ENCODE assay signal across 14 cellular contexts in genomic region chr7:132825932-132826480, GRCh38.
"Had no signal": no experiment of that assay in that cellular context is flagged by ENCODE, and none has a peak within 500 bp of the region (broad histone marks: within the 10 kb centered on the region; RNA-seq: fewer than 3 reads in every experiment).

No MANE protein-coding gene starts in this region.

- ATAC-seq: activated T-cell treated with anti-CD3 and anti-CD28 coated beads, Interleukin-2, amount 50 U/mL, for 72 hours; left cardiac atrium; naive thymus-derived CD4-positive, alpha-beta T cell; stimulated activated effector memory CD8-positive, alpha-beta T cell treated with anti-CD3 and anti-CD28 coated beads, Interleukin-12 subunit alpha, Interleukin-12 subunit beta, amount 100 ng/mL, for 72 hours had no signal

- H3K27ac Mint-ChIP-seq: activated naive CD8-positive, alpha-beta T cell treated with anti-CD3 and anti-CD28 coated beads, Interleukin-2, amount 10 ng/mL, durations not matched to agents 7 days and 5 days; activated T-cell treated with anti-CD3 and anti-CD28 coated beads, Interleukin-2, amount 50 U/mL, for 72 hours; naive thymus-derived CD4-positive, alpha-beta T cell; stimulated activated effector memory CD8-positive, alpha-beta T cell treated with anti-CD3 and anti-CD28 coated beads, Interleukin-12 subunit alpha, Interleukin-12 subunit beta, amount 100 ng/mL, for 72 hours had no signal

- H3K27me3 Mint-ChIP-seq: activated naive CD8-positive, alpha-beta T cell treated with anti-CD3 and anti-CD28 coated beads, Interleukin-2, amount 10 ng/mL, durations not matched to agents 7 days and 5 days; naive thymus-derived CD4-positive, alpha-beta T cell had no signal

- H3K9me3 Mint-ChIP-seq: activated naive CD8-positive, alpha-beta T cell treated with anti-CD3 and anti-CD28 coated beads, Interleukin-2, amount 10 ng/mL, durations not matched to agents 7 days and 5 days; activated T-cell treated with anti-CD3 and anti-CD28 coated beads, Interleukin-2, amount 50 U/mL, for 72 hours had no signal

- DNase-seq: activated CD4-positive, alpha-beta T cell treated with anti-CD3 and anti-CD28 coated beads for 1 hour; activated CD4-positive, alpha-beta T cell treated with anti-CD3 and anti-CD28 coated beads, Interleukin-2, amount 50 U/mL, for 48 hours; activated naive CD8-positive, alpha-beta T cell treated with anti-CD3 and anti-CD28 coated beads, Interleukin-2, amount 10 ng/mL, durations not matched to agents 7 days and 5 days; activated T-cell treated with anti-CD3 and anti-CD28 coated beads, Interleukin-2, amount 50 U/mL, for 72 hours; aorta; colonic mucosa; effector CD4-positive, alpha-beta T cell; left cardiac atrium; right cardiac atrium; small intestine; trophoblast cell had no signal

- H3K27ac ChIP-seq: cardiac muscle cell, colonic mucosa had no signal

- H3K36me3 Mint-ChIP-seq: stimulated activated effector memory CD8-positive, alpha-beta T cell treated with anti-CD3 and anti-CD28 coated beads, Interleukin-12 subunit alpha, Interleukin-12 subunit beta, amount 100 ng/mL, for 72 hours had no signal

- H3K4me3 Mint-ChIP-seq: activated naive CD8-positive, alpha-beta T cell treated with anti-CD3 and anti-CD28 coated beads, Interleukin-2, amount 10 ng/mL, durations not matched to agents 7 days and 5 days; activated T-cell treated with anti-CD3 and anti-CD28 coated beads, Interleukin-2, amount 50 U/mL, for 72 hours; naive thymus-derived CD4-positive, alpha-beta T cell; stimulated activated effector memory CD8-positive, alpha-beta T cell treated with anti-CD3 and anti-CD28 coated beads, Interleukin-12 subunit alpha, Interleukin-12 subunit beta, amount 100 ng/mL, for 72 hours had no signal
